Comparison of ENCODE assay signal across 8 cellular contexts in the genomic region with DNA sequence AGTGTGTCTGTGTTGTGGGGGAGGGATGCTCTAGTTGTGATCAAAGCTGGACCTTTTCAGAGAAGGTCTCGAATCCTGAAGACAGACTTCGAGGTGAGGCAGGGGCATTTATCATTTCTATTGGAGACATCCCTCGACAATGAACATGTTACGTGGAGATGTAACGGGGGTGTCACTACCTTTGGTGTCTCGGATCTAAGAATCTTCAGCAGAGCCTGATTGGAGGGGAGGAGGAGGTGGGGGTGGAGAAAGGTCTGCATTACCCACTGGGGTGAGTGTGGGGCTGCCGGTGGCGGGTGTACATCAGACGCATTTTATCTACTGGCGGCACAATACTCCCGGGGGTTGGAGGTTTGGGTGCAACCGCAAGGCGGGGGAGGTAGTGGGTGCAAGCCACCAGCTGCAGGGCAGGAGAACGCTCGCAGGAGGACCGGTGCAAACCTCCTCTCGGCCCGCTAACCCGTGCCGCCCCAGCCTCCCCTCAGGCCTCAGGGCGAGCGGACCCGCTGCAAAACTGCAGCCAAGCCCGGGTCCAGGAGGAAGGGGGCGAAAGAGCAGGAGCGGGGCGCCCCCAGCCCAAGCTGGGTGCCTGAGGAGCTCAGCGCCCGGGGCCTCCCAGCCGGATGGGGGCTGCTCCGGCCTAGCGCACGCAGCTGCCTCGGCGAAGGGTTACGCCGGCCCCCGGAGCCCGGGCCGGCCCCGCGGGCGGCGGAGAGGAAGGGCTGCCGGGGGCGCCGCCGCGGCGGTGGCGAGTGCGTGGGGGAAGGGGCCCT.
DNase-seq lines count a peak whose midpoint lies in the region; ATAC-seq lines count a peak whose summit lies in the region.

No MANE protein-coding gene starts in this region.

- peak overlapping the region; percentile 65 to 89 for H3K4me3 ChIP-seq in duodenal mucosa (ENCODE audit: low read depth in 1 of 2, low read length in 2 of 2)

- no peaks in the 10 kb centered on the region for H3K9me3 ChIP-seq in duodenal mucosa (ENCODE audit: control insufficient read depth in 1 of 2, low read length in 2 of 2)

- no peaks in the 10 kb centered on the region for H3K9me3 Mint-ChIP-seq in memory B cell

- H3K27ac ChIP-seq in duodenal mucosa (ENCODE audit: low read depth, low read length) = peak overlapping the region; percentile 79

- H3K27me3 Mint-ChIP-seq in memory B cell = no peaks in the 10 kb centered on the region

- peaks cover 47% of the 10 kb centered on the region for H3K4me1 Mint-ChIP-seq in memory B cell

- peaks cover 3% of the 10 kb centered on the region for H3K36me3 Mint-ChIP-seq in memory B cell

- peak overlapping the region; percentile 88 for H3K27ac Mint-ChIP-seq in memory B cell

- no peaks in the 10 kb centered on the region for H3K36me3 ChIP-seq in duodenal mucosa (ENCODE audit: control insufficient read depth in 1 of 2, insufficient read depth in 2 of 2, low read length in 2 of 2)

- peak overlapping the region; percentile 88 for H3K4me3 Mint-ChIP-seq in memory B cell

- peak overlapping the region; percentile 63 to 64 for H3K9ac ChIP-seq in duodenal mucosa (ENCODE audit: low read depth in 1 of 2, low read length in 2 of 2)

- DNase-seq in DMS 273 (lab: John Stamatoyannopoulos, UW; ENCODE audit: unreplicated experiment) (peak; percentile 67), DMS 273 treated with DMSO at 0.1 percent for 48 hours (lab: John Stamatoyannopoulos, UW) (no peak), NCI-H2171 (lab: John Stamatoyannopoulos, UW) (peak; percentile 25), memory B cell (ENCODE audit: low spot score in 2 of 2) (peak; percentile 78 to 79)
- DNase-seq in activated CD4-positive, alpha-beta T cell treated with anti-CD3 and anti-CD28 coated beads, Interleukin-2, amount 50 U/mL, for 24 hours (ENCODE audit: low read depth in 1 of 2, low spot score in 1 of 2) = peak; percentile 39 to 47
- DNase-seq in stimulated activated CD8-positive, alpha-beta memory T cell treated with anti-CD3 and anti-CD28 coated beads, Interleukin-12 subunit alpha, Interleukin-12 subunit beta, amount 100 ng/mL, for 1 hour (ENCODE audit: low read depth) = peak; percentile 63

- peaks cover 33 to 51% of the 10 kb centered on the region in 2 donors for H3K4me1 ChIP-seq in duodenal mucosa (ENCODE audit: control insufficient read depth in 1 of 2, insufficient read depth in 2 of 2, low read length in 2 of 2)

- no peaks in the 10 kb centered on the region for H3K27me3 ChIP-seq in duodenal mucosa (ENCODE audit: control insufficient read depth in 1 of 2, insufficient read depth in 2 of 2, low read length in 2 of 2)

- ATAC-seq in HG02798 (IDR thresholded peaks at IDR 0.05; ENCODE audit: poor library complexity, unreplicated experiment) (peak; percentile 23), memory B cell (ENCODE audit: low read depth) (peak; percentile 64)
